10 cellular contexts compared by ENCODE assay signal in genomic region chr2:69453475-69454129, GRCh38.
DNase-seq lines count a peak whose midpoint lies in the region; ATAC-seq, FAIRE-seq and TF ChIP-seq lines count a peak whose summit lies in the region.
"Had no signal": no experiment of that assay in that cellular context is flagged by ENCODE, and none has a peak within 500 bp of the region (broad histone marks: within the 10 kb centered on the region; RNA-seq: fewer than 3 reads in every experiment).

No MANE protein-coding gene starts in this region.

- no peak for TF ChIP-seq POLR2A in H54 (IDR thresholded peaks at IDR 0.05; ENCODE audit: low read depth, low read length)

- TF ChIP-seq CTCF in choroid plexus epithelial cell (conservative IDR thresholded peaks at IDR 0.05; ENCODE audit: low read depth, low read length), result no peak

- no peak for FAIRE-seq in H54 (lab: Jason Lieb, UNC)

- peak; percentile 63 for DNase-seq in choroid plexus epithelial cell (ENCODE audit: low read depth)
- no peak for DNase-seq in kidney tubule cell (ENCODE audit: low spot score)
- no peak for DNase-seq in DMS53 treated with DMSO at 0.1 percent for 48 hours (lab: John Stamatoyannopoulos, UW; ENCODE audit: unreplicated experiment)
- no peak for DNase-seq in H54 (ENCODE audit: insufficient read length, low spot score)
- no peak for DNase-seq in NOMO-1 treated with DMSO at 0.1 percent for 48 hours (lab: John Stamatoyannopoulos, UW; ENCODE audit: unreplicated experiment)
- DNase-seq: MM.1S had no signal

- peak; percentile 94 for ATAC-seq in GM18517 (IDR thresholded peaks at IDR 0.05; ENCODE audit: unreplicated experiment)
- peak; percentile 72 for ATAC-seq in GM21367 (IDR thresholded peaks at IDR 0.05; ENCODE audit: unreplicated experiment)
- peak; percentile 83 for ATAC-seq in HG03354 (IDR thresholded peaks at IDR 0.05; ENCODE audit: poor library complexity, severe bottlenecking, unreplicated experiment)

- no peak overlapping the region for H3K4me3 ChIP-seq in choroid plexus epithelial cell (ENCODE audit: low read depth, low read length)
- H3K4me3 ChIP-seq: cardiac muscle cell had no signal
